8 cellular contexts compared by ENCODE assay signal in genomic region chr2:163736433-163737168, GRCh38. TPM values are rescaled to one million over a fixed set of nuclear protein-coding genes. Genes with fewer than 3 reads are reported as not detected.
DNase-seq lines count a peak whose midpoint lies in the region; ATAC-seq and TF ChIP-seq lines count a peak whose summit lies in the region.

No MANE protein-coding gene starts in this region.

- WGBS in SK-N-SH (ENCODE audit: low lambda C conversion rate) = 3% methylated on average over 15 of the region's 53 CpGs

- H3K36me3 Mint-ChIP-seq in HFFc6 (ENCODE audit: low read depth) (no peaks in the 10 kb centered on the region), glutamatergic neuron (ENCODE audit: unreplicated experiment) (no peaks in the 10 kb centered on the region)
- H3K36me3 Mint-ChIP-seq in naive thymus-derived CD8-positive, alpha-beta T cell = no peaks in the 10 kb centered on the region

- peak; percentile 18; the same call in 1 of the 2 replicates for TF ChIP-seq RAD21 in SK-N-SH (IDR thresholded peaks at IDR 0.05; ENCODE audit: low read length)

- peak overlapping the region; percentile 61 for H3K9ac ChIP-seq in SK-N-SH

- no peak for ATAC-seq in naive thymus-derived CD8-positive, alpha-beta T cell

- H3K27me3 ChIP-seq in SK-N-SH (ENCODE audit: insufficient read depth) (no peaks in the 10 kb centered on the region), osteoblast (ENCODE audit: insufficient read depth, low read length) (peaks cover 2% of the 10 kb centered on the region)

- POLR2A ChIA-PET in SK-N-SH (lab: Yijun Ruan, JAX) = interaction anchor here (0.8 to 1.5 kb wide), 4 partner anchors 22 to 389 kb away, joined by 4 to 12 read pairs (median 5); no protein-coding TSS in a partner anchor
- POLR2A ChIA-PET in naive thymus-derived CD8-positive, alpha-beta T cell (lab: Charles Lee) = no interaction called here

- H4K20me1 ChIP-seq in SK-N-SH (ENCODE audit: insufficient read depth) (no peaks in the 10 kb centered on the region), osteoblast (ENCODE audit: insufficient read depth, low read length) (no peaks in the 10 kb centered on the region)

- H3K36me3 ChIP-seq in SK-N-SH (replicated peaks in 1 of 2; ENCODE audit: control insufficient read depth in 1 of 2, insufficient read depth in 2 of 2, low read length in 1 of 2) = no peaks in the 10 kb centered on the region
- H3K36me3 ChIP-seq in osteoblast (ENCODE audit: insufficient read depth, low read length) = no peaks in the 10 kb centered on the region

- no peaks in the 10 kb centered on the region for H3K9me2 ChIP-seq in SK-N-SH

- peak overlapping the region; percentile 80 to 89 for H3K27ac ChIP-seq in SK-N-SH (ENCODE audit: low read depth in 2 of 2, low read length in 1 of 2)
- peak overlapping the region; percentile 82 for H3K27ac ChIP-seq in osteoblast (ENCODE audit: low read depth, low read length)

- TF ChIP-seq CTCF in HFFc6 (IDR thresholded peaks at IDR 0.05) = no peak
- peak; percentile 34; the same call in 1 of the 2 replicates for TF ChIP-seq CTCF in SK-N-SH (IDR thresholded peaks at IDR 0.05)
- TF ChIP-seq CTCF in glutamatergic neuron (IDR thresholded peaks at IDR 0.05; ENCODE audit: partially characterized antibody, unreplicated experiment) = no peak
- no peak for TF ChIP-seq CTCF in osteoblast (IDR thresholded peaks at IDR 0.05; ENCODE audit: extremely low read depth, low read depth, low read length)

- H3K27ac Mint-ChIP-seq in HFFc6 = no peak overlapping the region; the same call in 1 of the 2 replicates
- peak overlapping the region; percentile 94 for H3K27ac Mint-ChIP-seq in glutamatergic neuron (ENCODE audit: unreplicated experiment)
- no peak overlapping the region for H3K27ac Mint-ChIP-seq in naive thymus-derived CD8-positive, alpha-beta T cell

- H3K27me3 Mint-ChIP-seq in HFFc6 (ENCODE audit: insufficient read depth) (no peaks in the 10 kb centered on the region; the same call in 1 of the 2 replicates), glutamatergic neuron (ENCODE audit: unreplicated experiment) (peaks cover 7% of the 10 kb centered on the region)
- H3K27me3 Mint-ChIP-seq in naive thymus-derived CD8-positive, alpha-beta T cell = peaks cover 19 to 35% (median 25%) of the 10 kb centered on the region in 5 donors

- DNase-seq in HFFc6 (no peak), SK-N-SH (peak; percentile 83), glutamatergic neuron (peak; percentile 83), osteoblast (ENCODE audit: insufficient read length, low spot score, missing footprints) (peak; percentile 86), superior temporal gyrus (ENCODE audit: extremely low spot score) (no peak)
- DNase-seq in naive thymus-derived CD8-positive, alpha-beta T cell = no peak
- DNase-seq in activated CD4-positive, alpha-beta T cell treated with anti-CD3 and anti-CD28 coated beads, Interleukin-2, amount 50 U/mL, for 48 hours = no peak
- no peak for DNase-seq in stimulated activated CD4-positive, alpha-beta T cell treated with anti-CD3 and anti-CD28 coated beads, Interleukin-2, amount 100 ng/mL, for 48 hours

- peak overlapping the region; percentile 67 to 75 for H3K4me3 ChIP-seq in SK-N-SH (ENCODE audit: low read depth in 2 of 2, low read length in 1 of 2)
- peak overlapping the region; percentile 78 for H3K4me3 ChIP-seq in osteoblast (ENCODE audit: insufficient read depth, low read length)

- H3K4me1 ChIP-seq in SK-N-SH (ENCODE audit: control insufficient read depth in 1 of 2, insufficient read depth in 2 of 2, low read depth in 1 of 2, low read length in 1 of 2) (peaks cover 0 to 6% of the 10 kb centered on the region in 2 experiments; a peak in 2 of 4 replicates), osteoblast (ENCODE audit: insufficient read depth, low read length) (no peaks in the 10 kb centered on the region)

- H3K4me2 ChIP-seq in SK-N-SH = peak overlapping the region; percentile 79
- H3K4me2 ChIP-seq in osteoblast (ENCODE audit: insufficient read depth, low read length) = peak overlapping the region; percentile 85

- H3K9me3 ChIP-seq in SK-N-SH (no peaks in the 10 kb centered on the region), osteoblast (ENCODE audit: low read depth, low read length) (no peaks in the 10 kb centered on the region)

- H3K9me3 Mint-ChIP-seq in HFFc6 (no peaks in the 10 kb centered on the region), glutamatergic neuron (ENCODE audit: unreplicated experiment) (peaks cover 6% of the 10 kb centered on the region)
- peaks cover 0 to 19% (median 6%) of the 10 kb centered on the region in 9 donors for H3K9me3 Mint-ChIP-seq in naive thymus-derived CD8-positive, alpha-beta T cell

- H3K79me2 ChIP-seq in SK-N-SH (ENCODE audit: insufficient read depth) = peaks cover 18% of the 10 kb centered on the region; the same call in 1 of the 2 replicates
- H3K79me2 ChIP-seq in osteoblast (ENCODE audit: insufficient read depth, low read length) = peaks cover 26% of the 10 kb centered on the region

- CTCF ChIA-PET in SK-N-SH (lab: Yijun Ruan, JAX) = interaction anchor here (1.0 to 2.2 kb wide), 7 partner anchors 24 to 391 kb away, joined by 3 to 9 read pairs (median 3); no protein-coding TSS in a partner anchor

- H2AFZ ChIP-seq in SK-N-SH (ENCODE audit: low read depth) (peak overlapping the region; percentile 96), osteoblast (ENCODE audit: low read length) (peak overlapping the region; percentile 93)

- peaks cover 5% of the 10 kb centered on the region for H3F3A ChIP-seq in SK-N-SH (replicated peaks; ENCODE audit: insufficient read depth)

- H3K4me3 Mint-ChIP-seq in HFFc6 = peak overlapping the region; percentile 69
- H3K4me3 Mint-ChIP-seq in glutamatergic neuron (ENCODE audit: unreplicated experiment) = peak overlapping the region; percentile 88
- no peak overlapping the region for H3K4me3 Mint-ChIP-seq in naive thymus-derived CD8-positive, alpha-beta T cell

- H3K4me1 Mint-ChIP-seq in HFFc6 (ENCODE audit: low read depth) (peaks cover 29% of the 10 kb centered on the region), glutamatergic neuron (ENCODE audit: low read depth, unreplicated experiment) (peaks cover 31% of the 10 kb centered on the region)
- peaks cover 3 to 6% (median 4%) of the 10 kb centered on the region in 4 donors for H3K4me1 Mint-ChIP-seq in naive thymus-derived CD8-positive, alpha-beta T cell

- TF ChIP-seq EP300 in SK-N-SH (IDR thresholded peaks at IDR 0.05; ENCODE audit: borderline replicate concordance in 1 of 2, low read depth in 1 of 2, low read length in 1 of 2) = no peak

TF ChIP-seq in SK-N-SH, 30 proteins besides CTCF, POLR2A, EP300 and RAD21 (continues in another document):
- TF ChIP-seq CHD2 (IDR thresholded peaks at IDR 0.05; ENCODE audit: low read length, partially characterized antibody) = peak; percentile 52
- no peak for TF ChIP-seq TAF1 (IDR thresholded peaks at IDR 0.05; ENCODE audit: borderline replicate concordance, low read depth, low read length)
- no peak for TF ChIP-seq RXRA (IDR thresholded peaks at IDR 0.05; ENCODE audit: borderline replicate concordance, low read depth)
- TF ChIP-seq SMC3 (IDR thresholded peaks at IDR 0.05; ENCODE audit: low read depth, low read length) = no peak
- TF ChIP-seq REST (IDR thresholded peaks at IDR 0.05; ENCODE audit: low read depth, low read length) = no peak
- 0 out of 2 replicates have a peak, but pooled peaks have one; percentile 8 for TF ChIP-seq TEAD4 (IDR thresholded peaks at IDR 0.05; ENCODE audit: borderline replicate concordance, insufficient read depth)
- no peak for TF ChIP-seq RFX5 (IDR thresholded peaks at IDR 0.05; ENCODE audit: low read length)
- no peak for TF ChIP-seq JUND (IDR thresholded peaks at IDR 0.05)
- no peak; the same call in 1 of the 2 replicates for TF ChIP-seq USF1 (IDR thresholded peaks at IDR 0.05; ENCODE audit: borderline replicate concordance, low read depth)
- TF ChIP-seq YY1 (IDR thresholded peaks at IDR 0.05; ENCODE audit: low read depth) = no peak

RNA-seq across cellular contexts. Expression of gene FIGN, which starts 0.8 kb away (rescaled TPM):
- total RNA-seq in HFFc6 (2021; fragmentation: NEBNext Ultra II Directional; extraction: Animal tissue kit (Norgen Biotek cat#: 25700)) = 1 to 10 TPM; 1.3 to 4.4 (median 2.0) TPM
- 0.74 and 0.75 TPM in 2 replicates for polyA plus RNA-seq in SK-N-SH (2012; rRNA removed)
- 0.56 and 0.63 TPM in 2 replicates for polyA plus RNA-seq in SK-N-SH (2012; cell fraction: cytosol; rRNA removed)
- polyA plus RNA-seq in SK-N-SH (2012; cell fraction: nucleus; rRNA removed) = 0.83 and 2.0 TPM in 2 replicates
- total RNA-seq in glutamatergic neuron (ENCODE audit: unreplicated experiment) (12.4 TPM), osteoblast (2.5 and 4.1 TPM in 2 replicates)
- total RNA-seq in naive thymus-derived CD8-positive, alpha-beta T cell = not detected
- polyA plus RNA-seq in naive thymus-derived CD8-positive, alpha-beta T cell = not detected

Comparison
In these comparisons a context has a peak if more than half of its experiments do, and no peak if none do; other contexts are left out.
1. DNase-seq: peak in SK-N-SH (single experiment), glutamatergic neuron (single experiment) and osteoblast (single experiment); none in HFFc6 (single experiment), superior temporal gyrus (single experiment), naive thymus-derived CD8-positive, alpha-beta T cell (0 of 10), activated CD4-positive, alpha-beta T cell treated with anti-CD3 and anti-CD28 coated beads, Interleukin-2, amount 50 U/mL, for 48 hours (0 of 2) and stimulated activated CD4-positive, alpha-beta T cell treated with anti-CD3 and anti-CD28 coated beads, Interleukin-2, amount 100 ng/mL, for 48 hours (0 of 2).
2. H3K4me3 Mint-ChIP-seq: peak in HFFc6 (single experiment) and glutamatergic neuron (single experiment); none in naive thymus-derived CD8-positive, alpha-beta T cell (0 of 10).